Comparison of ENCODE assay signal across 8 cellular contexts in the genomic region with DNA sequence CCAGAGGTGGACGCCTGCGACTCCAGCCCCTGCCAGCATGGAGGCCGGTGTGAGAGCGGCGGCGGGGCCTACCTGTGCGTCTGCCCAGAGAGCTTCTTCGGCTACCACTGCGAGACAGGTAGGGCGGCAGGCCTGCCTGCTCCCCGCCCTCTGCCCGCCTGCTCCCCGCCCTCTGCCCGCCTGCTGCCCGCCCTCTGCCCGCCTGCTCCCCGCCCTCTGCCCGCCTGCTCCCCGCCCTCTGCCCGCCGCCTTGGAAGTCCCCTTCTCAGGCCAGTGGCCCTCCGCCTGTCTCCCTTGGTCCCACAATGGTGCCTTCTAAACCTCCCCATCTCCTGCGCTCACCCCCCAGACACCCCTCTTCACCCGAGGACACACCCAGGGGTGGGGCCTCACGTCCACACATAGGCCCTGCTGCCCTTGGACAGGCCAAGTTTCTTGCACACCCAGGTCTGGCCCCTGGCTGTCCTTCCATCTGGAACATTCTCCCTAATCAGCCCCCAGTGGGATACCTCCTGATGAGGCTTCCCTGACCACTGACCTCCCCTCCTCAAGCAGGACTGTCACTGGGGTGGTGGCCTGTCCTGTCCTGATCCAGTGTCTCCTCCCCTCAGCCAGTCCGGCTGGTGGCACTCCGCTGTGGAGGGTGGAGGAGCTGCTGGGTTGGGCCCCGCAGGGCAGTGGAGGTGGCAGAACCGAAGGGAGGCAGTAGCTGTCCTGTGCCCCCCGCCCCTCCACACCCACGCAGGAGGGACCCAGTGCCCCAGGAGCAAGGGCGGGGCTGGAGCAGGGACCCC. TPM values are rescaled to one million over a fixed set of nuclear protein-coding genes. Genes with fewer than 3 reads are reported as not detected.
DNase-seq lines count a peak whose midpoint lies in the region; ATAC-seq and TF ChIP-seq lines count a peak whose summit lies in the region.

No MANE protein-coding gene starts in this region.

- H3K4me1 ChIP-seq in foreskin keratinocyte (no peaks in the 10 kb centered on the region), spleen (peaks cover 0 to 19% (median 8%) of the 10 kb centered on the region in 6 donors)

- peaks cover 24% of the 10 kb centered on the region for H3K27me3 ChIP-seq in foreskin keratinocyte
- H3K27me3 ChIP-seq in spleen (replicated peaks in 1 of 7) = peaks cover 0 to 12% (median 0%) of the 10 kb centered on the region in 7 donors

- no peaks in the 10 kb centered on the region for H3K36me3 Mint-ChIP-seq in IgD-negative memory B cell

- no peaks in the 10 kb centered on the region for H3K27me3 Mint-ChIP-seq in IgD-negative memory B cell

- peak overlapping the region in 2 of 3 donors; percentile 45 to 87 for H3K27ac Mint-ChIP-seq in IgD-negative memory B cell

- H3K9me3 Mint-ChIP-seq in IgD-negative memory B cell = no peaks in the 10 kb centered on the region

- H3K36me3 ChIP-seq in spleen = peaks cover 0 to 45% (median 17%) of the 10 kb centered on the region in 6 donors

- peak; percentile 44 for DNase-seq in activated CD4-positive, alpha-beta T cell treated with anti-CD3 and anti-CD28 coated beads, Interleukin-2, amount 50 U/mL, for 1 hour
- peak in 1 of 2 donors; percentile 17 for DNase-seq in foreskin keratinocyte
- peak; percentile 83 for DNase-seq in spleen
- DNase-seq in HuH-7 (ENCODE audit: low spot score) = no peak

- TF ChIP-seq POLR2A in spleen (IDR thresholded peaks at IDR 0.05) = no peak

- H3K4me3 ChIP-seq in spleen = peak overlapping the region in 1 of 8 donors; percentile 43

- peak overlapping the region in 3 of 4 donors; percentile 37 to 68 (median 63) for H3K4me3 Mint-ChIP-seq in IgD-negative memory B cell

- intact Hi-C loops in spleen (cut with DNase I; ENCODE audit: low total_unique reads) = loop anchor here (10.0 kb wide), 1 partner anchor 209 kb away; no protein-coding TSS in a partner anchor

- H3K4me1 Mint-ChIP-seq in IgD-negative memory B cell = peaks cover 0 to 4% (median 0%) of the 10 kb centered on the region in 3 donors

- 24 to 43% (median 39%) methylated on average over 22 to 32 of the region's 32 CpGs for WGBS in spleen, 5 donors

- TF ChIP-seq CTCF in foreskin keratinocyte (conservative IDR thresholded peaks at IDR 0.05) (no peak), spleen (IDR thresholded peaks at IDR 0.05 in 8 of 11, conservative IDR thresholded peaks at IDR 0.05 in 3 of 11) (no peak)

- no peak overlapping the region for H3K27ac ChIP-seq in foreskin keratinocyte
- no peak overlapping the region for H3K27ac ChIP-seq in spleen

- no peaks in the 10 kb centered on the region for H3K9me3 ChIP-seq in spleen

- ATAC-seq in foreskin keratinocyte (peak; percentile 78), HG02870 (IDR thresholded peaks at IDR 0.05; ENCODE audit: unreplicated experiment) (no peak), HG03097 (IDR thresholded peaks at IDR 0.05; ENCODE audit: low FRiP score, unreplicated experiment) (no peak), HG03432 (IDR thresholded peaks at IDR 0.05; ENCODE audit: unreplicated experiment) (no peak)

RNA-seq across cellular contexts. Expression of gene MTERF4, which starts 37.9 kb away (rescaled TPM):
- 65.6 TPM for polyA plus RNA-seq in IgD-negative memory B cell
- total RNA-seq in foreskin keratinocyte = 15.9 and 20.1 TPM in 2 replicates
- polyA plus RNA-seq in foreskin keratinocyte = 15.9 and 19.7 TPM in 2 replicates
- total RNA-seq in spleen = 10 to 100 TPM; 38.4 to 74.0 (median 51.1) TPM
- polyA plus RNA-seq in spleen = 10 to 100 TPM; 28.4 to 33.7 (median 30.6) TPM
